ENCODE assay signal across 9 cellular contexts in the genomic region with DNA sequence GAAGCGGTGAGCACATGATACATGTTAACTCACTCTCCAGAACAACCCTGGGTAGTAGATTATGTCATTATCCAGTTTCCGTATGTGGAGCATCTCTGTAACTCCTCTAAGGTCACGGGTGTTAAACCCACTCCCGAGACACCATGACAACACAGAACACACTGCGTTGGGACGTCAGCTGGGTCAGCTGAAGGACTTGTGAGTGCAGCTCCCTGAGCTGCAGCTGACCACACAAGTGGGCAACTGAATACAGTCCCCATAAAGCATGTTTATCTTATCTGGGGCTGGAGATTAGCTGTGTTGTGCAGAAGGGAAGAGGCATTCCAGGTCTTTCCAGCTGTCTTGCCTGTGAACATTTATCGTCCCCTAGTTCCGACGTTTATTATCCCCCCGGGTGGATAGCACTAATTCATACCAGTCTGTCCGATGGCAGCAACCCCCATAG.
A peak's percentile ranks its signal among the peaks of the same experiment; 100 is the strongest.
DNase-seq lines count a peak whose midpoint lies in the region; ATAC-seq and TF ChIP-seq lines count a peak whose summit lies in the region.
"Had no signal": no experiment of that assay in that cellular context is flagged by ENCODE, and none has a peak within 500 bp of the region (broad histone marks: within the 10 kb centered on the region; RNA-seq: fewer than 3 reads in every experiment).

No MANE protein-coding gene starts in this region.

- H3K27me3 ChIP-seq in SJSA1 (replicated peaks) = no peaks in the 10 kb centered on the region

- H3K4me1 ChIP-seq in SJSA1 (replicated peaks) = peaks cover 47% of the 10 kb centered on the region

- H3K36me3 Mint-ChIP-seq in progenitor cell of endocrine pancreas (ENCODE audit: insufficient read depth) = no peaks in the 10 kb centered on the region
- H3K36me3 Mint-ChIP-seq in activated CD8-positive, alpha-beta memory T cell treated with anti-CD3 and anti-CD28 coated beads, Interleukin-2, amount 10 ng/mL, durations not matched to agents 7 days and 5 days = peaks cover 18% of the 10 kb centered on the region

- DNase-seq in H4 (ENCODE audit: low spot score) (peak; percentile 44), SJSA1 (ENCODE audit: low read depth in 1 of 2, low spot score in 2 of 2) (peak; percentile 58 to 64), globus pallidus (ENCODE audit: low spot score) (peak; percentile 40), progenitor cell of endocrine pancreas (ENCODE audit: low spot score, unreplicated experiment) (no peak), ecto neural progenitor cell (ENCODE audit: low spot score) (no peak), coronary artery (ENCODE audit: low spot score) (no peak)
- no peak for DNase-seq in activated CD8-positive, alpha-beta memory T cell treated with anti-CD3 and anti-CD28 coated beads, Interleukin-2, amount 10 ng/mL, durations not matched to agents 7 days and 5 days
- DNase-seq in activated T-cell treated with anti-CD3 and anti-CD28 coated beads, Interleukin-2, amount 50 U/mL, for 48 hours = no peak
- DNase-seq: immature natural killer cell had no signal

- H3K27me3 Mint-ChIP-seq in progenitor cell of endocrine pancreas = peaks cover 10% of the 10 kb centered on the region
- no peaks in the 10 kb centered on the region for H3K27me3 Mint-ChIP-seq in activated CD8-positive, alpha-beta memory T cell treated with anti-CD3 and anti-CD28 coated beads, Interleukin-2, amount 10 ng/mL, durations not matched to agents 7 days and 5 days

- H3K4me1 Mint-ChIP-seq in progenitor cell of endocrine pancreas (ENCODE audit: low read depth) = peaks cover 29% of the 10 kb centered on the region
- peaks cover 71% of the 10 kb centered on the region for H3K4me1 Mint-ChIP-seq in activated CD8-positive, alpha-beta memory T cell treated with anti-CD3 and anti-CD28 coated beads, Interleukin-2, amount 10 ng/mL, durations not matched to agents 7 days and 5 days

- H3K4me3 ChIP-seq in SJSA1 = no peak overlapping the region
- no peak overlapping the region for H3K4me3 ChIP-seq in coronary artery

- ATAC-seq in activated CD8-positive, alpha-beta memory T cell treated with anti-CD3 and anti-CD28 coated beads, Interleukin-2, amount 10 ng/mL, durations not matched to agents 7 days and 5 days = no peak

- TF ChIP-seq CTCF in progenitor cell of endocrine pancreas (IDR thresholded peaks at IDR 0.05; ENCODE audit: unreplicated experiment) = no peak
- TF ChIP-seq CTCF in coronary artery (IDR thresholded peaks at IDR 0.05) = no peak

- CTCF ChIA-PET in activated CD8-positive, alpha-beta memory T cell treated with anti-CD3 and anti-CD28 coated beads, Interleukin-2, amount 10 ng/mL, durations not matched to agents 7 days and 5 days (lab: Charles Lee) = interaction anchor here (1.5 to 1.9 kb wide), 2 partner anchors 196 to 286 kb away, joined by 3 to 6 read pairs; no protein-coding TSS in a partner anchor

- H3K9me3 Mint-ChIP-seq in progenitor cell of endocrine pancreas (ENCODE audit: low read depth) = no peaks in the 10 kb centered on the region
- H3K9me3 Mint-ChIP-seq in activated CD8-positive, alpha-beta memory T cell treated with anti-CD3 and anti-CD28 coated beads, Interleukin-2, amount 10 ng/mL, durations not matched to agents 7 days and 5 days (ENCODE audit: low read depth) = no peaks in the 10 kb centered on the region
- H3K9me3 Mint-ChIP-seq: immature natural killer cell had no signal

- peak overlapping the region; percentile 10 for H3K27ac Mint-ChIP-seq in progenitor cell of endocrine pancreas
- H3K27ac Mint-ChIP-seq in activated CD8-positive, alpha-beta memory T cell treated with anti-CD3 and anti-CD28 coated beads, Interleukin-2, amount 10 ng/mL, durations not matched to agents 7 days and 5 days = no peak overlapping the region

- H3K36me3 ChIP-seq in SJSA1 = no peaks in the 10 kb centered on the region

- H3K27ac ChIP-seq in SJSA1 (no peak overlapping the region; the same call in 1 of the 2 replicates), coronary artery (peak overlapping the region in 1 of 2 donors; percentile 87)

- H3K9me3 ChIP-seq in SJSA1 (replicated peaks) = no peaks in the 10 kb centered on the region

- no peak overlapping the region for H3K4me3 Mint-ChIP-seq in progenitor cell of endocrine pancreas (ENCODE audit: low read depth)
- no peak overlapping the region for H3K4me3 Mint-ChIP-seq in activated CD8-positive, alpha-beta memory T cell treated with anti-CD3 and anti-CD28 coated beads, Interleukin-2, amount 10 ng/mL, durations not matched to agents 7 days and 5 days
- H3K4me3 Mint-ChIP-seq: immature natural killer cell had no signal

Comparison
In these comparisons a context has a peak if more than half of its experiments do, and no peak if none do; other contexts are left out.
1. DNase-seq: peak in H4 (single experiment), SJSA1 (2 of 2) and globus pallidus (single experiment); none in progenitor cell of endocrine pancreas (single experiment), activated CD8-positive, alpha-beta memory T cell treated with anti-CD3 and anti-CD28 coated beads, Interleukin-2, amount 10 ng/mL, durations not matched to agents 7 days and 5 days (single experiment), ecto neural progenitor cell (single experiment), activated T-cell treated with anti-CD3 and anti-CD28 coated beads, Interleukin-2, amount 50 U/mL, for 48 hours (0 of 2) and coronary artery (single experiment).